In genomic region chr6:32977272-32977952, GRCh38 we compare ENCODE assay signal across 1 cellular context.
TF ChIP-seq lines count a peak whose summit lies in the region.

No MANE protein-coding gene starts in this region.

TF ChIP-seq in GM12878, 131 proteins besides CTCF, POLR2A, EP300 and RAD21:
- TF ChIP-seq SUZ12 (IDR thresholded peaks at IDR 0.05; ENCODE audit: unreplicated experiment) = no peak
- peak; percentile 14; the same call in 1 of the 2 replicates for TF ChIP-seq BACH1 (IDR thresholded peaks at IDR 0.05; ENCODE audit: borderline replicate concordance)
- no peak for TF ChIP-seq ETV6 (conservative IDR thresholded peaks at IDR 0.05 in 1 of 2, IDR thresholded peaks at IDR 0.05 in 1 of 2; ENCODE audit: borderline replicate concordance in 1 of 2, low read depth in 1 of 2)
- TF ChIP-seq POLR2AphosphoS5 (IDR thresholded peaks at IDR 0.05; ENCODE audit: low read length) = peak; percentile 14
- no peak for TF ChIP-seq STAT1 (conservative IDR thresholded peaks at IDR 0.05)
- TF ChIP-seq NRF1 (conservative IDR thresholded peaks at IDR 0.05; ENCODE audit: low read depth, low read length) = no peak
- no peak for TF ChIP-seq USF1 (IDR thresholded peaks at IDR 0.05; ENCODE audit: borderline replicate concordance, extremely low read length, insufficient read depth, low read depth, low read length)
- no peak for TF ChIP-seq PAX8 (IDR thresholded peaks at IDR 0.05)
- 0 out of 2 replicates have a peak, but pooled peaks have one; percentile 1 for TF ChIP-seq POLR2AphosphoS2 (IDR thresholded peaks at IDR 0.05; ENCODE audit: low read depth, low read length)
